ENCODE assay signal across 7 cellular contexts in genomic region chr9:89859842-89860241, GRCh38.
DNase-seq lines count a peak whose midpoint lies in the region; ATAC-seq and TF ChIP-seq lines count a peak whose summit lies in the region.
"Not testable (repeated sequence)": the region's sequence is repeated elsewhere in the genome, so short reads cannot be mapped to it uniquely, and the experiment has no call there.

No MANE protein-coding gene starts in this region.

- POLR2A ChIA-PET in activated naive CD8-positive, alpha-beta T cell treated with anti-CD3 and anti-CD28 coated beads, Interleukin-2, amount 10 ng/mL, durations not matched to agents 7 days and 5 days (lab: Charles Lee), result not testable (repeated sequence)

- not testable (repeated sequence) for TF ChIP-seq EP300 in sigmoid colon (IDR thresholded peaks at IDR 0.05)

- intact Hi-C loops in Right ventricle myocardium superior (cut with DNase I); sigmoid colon (cut with DNase I): not testable (repeated sequence)

- DNase-seq in DMS 273 (lab: John Stamatoyannopoulos, UW; ENCODE audit: unreplicated experiment) (peak; percentile 81), NCI-H2171 treated with DMSO at 0.1 percent for 48 hours (lab: John Stamatoyannopoulos, UW) (peak; percentile 76), mesenteric fat pad (ENCODE audit: low spot score) (peak; percentile 35), sigmoid colon (peak; percentile 13)
- peak; percentile 7 for DNase-seq in activated naive CD8-positive, alpha-beta T cell treated with anti-CD3 and anti-CD28 coated beads, Interleukin-2, amount 10 ng/mL, durations not matched to agents 7 days and 5 days
- not testable (repeated sequence) for DNase-seq in Right ventricle myocardium superior; left lobe of liver (ENCODE audit: low spot score)

- H3K27me3 ChIP-seq in sigmoid colon, result not testable (repeated sequence)

- WGBS in sigmoid colon, 2 donors, result 25 to 62% methylated on average over 7 of the region's 7 CpGs

- peaks cover 11% of the 10 kb centered on the region for H3K4me1 Mint-ChIP-seq in activated naive CD8-positive, alpha-beta T cell treated with anti-CD3 and anti-CD28 coated beads, Interleukin-2, amount 10 ng/mL, durations not matched to agents 7 days and 5 days

- H3K9me3 Mint-ChIP-seq in activated naive CD8-positive, alpha-beta T cell treated with anti-CD3 and anti-CD28 coated beads, Interleukin-2, amount 10 ng/mL, durations not matched to agents 7 days and 5 days, result not testable (repeated sequence)

- not testable (repeated sequence) for H3K4me3 Mint-ChIP-seq in activated naive CD8-positive, alpha-beta T cell treated with anti-CD3 and anti-CD28 coated beads, Interleukin-2, amount 10 ng/mL, durations not matched to agents 7 days and 5 days

- H3K9me3 ChIP-seq in sigmoid colon, result not testable (repeated sequence)

- TF ChIP-seq CTCF in sigmoid colon (IDR thresholded peaks at IDR 0.05), result not testable (repeated sequence)

- not testable (repeated sequence) for TF ChIP-seq POLR2A in sigmoid colon (IDR thresholded peaks at IDR 0.05)

- not testable (repeated sequence) for H3K4me1 ChIP-seq in sigmoid colon

- H3K4me3 ChIP-seq in sigmoid colon, result not testable (repeated sequence)

- not testable (repeated sequence) for ATAC-seq in activated naive CD8-positive, alpha-beta T cell treated with anti-CD3 and anti-CD28 coated beads, Interleukin-2, amount 10 ng/mL, durations not matched to agents 7 days and 5 days (ENCODE audit: low read depth)
- peak; percentile 68 for ATAC-seq in Right ventricle myocardium superior (ENCODE audit: poor library complexity)
- ATAC-seq in left lobe of liver, result peak; percentile 44

- not testable (repeated sequence) for H3K27ac Mint-ChIP-seq in activated naive CD8-positive, alpha-beta T cell treated with anti-CD3 and anti-CD28 coated beads, Interleukin-2, amount 10 ng/mL, durations not matched to agents 7 days and 5 days

- H3K27ac ChIP-seq in sigmoid colon, result not testable (repeated sequence)

- H3K36me3 ChIP-seq in sigmoid colon, result not testable (repeated sequence)

- H3K27me3 Mint-ChIP-seq in activated naive CD8-positive, alpha-beta T cell treated with anti-CD3 and anti-CD28 coated beads, Interleukin-2, amount 10 ng/mL, durations not matched to agents 7 days and 5 days, result peaks cover 40% of the 10 kb centered on the region

- H3K36me3 Mint-ChIP-seq in activated naive CD8-positive, alpha-beta T cell treated with anti-CD3 and anti-CD28 coated beads, Interleukin-2, amount 10 ng/mL, durations not matched to agents 7 days and 5 days, result not testable (repeated sequence)
